ENCODE assay signal across 8 cellular contexts in the genomic region with DNA sequence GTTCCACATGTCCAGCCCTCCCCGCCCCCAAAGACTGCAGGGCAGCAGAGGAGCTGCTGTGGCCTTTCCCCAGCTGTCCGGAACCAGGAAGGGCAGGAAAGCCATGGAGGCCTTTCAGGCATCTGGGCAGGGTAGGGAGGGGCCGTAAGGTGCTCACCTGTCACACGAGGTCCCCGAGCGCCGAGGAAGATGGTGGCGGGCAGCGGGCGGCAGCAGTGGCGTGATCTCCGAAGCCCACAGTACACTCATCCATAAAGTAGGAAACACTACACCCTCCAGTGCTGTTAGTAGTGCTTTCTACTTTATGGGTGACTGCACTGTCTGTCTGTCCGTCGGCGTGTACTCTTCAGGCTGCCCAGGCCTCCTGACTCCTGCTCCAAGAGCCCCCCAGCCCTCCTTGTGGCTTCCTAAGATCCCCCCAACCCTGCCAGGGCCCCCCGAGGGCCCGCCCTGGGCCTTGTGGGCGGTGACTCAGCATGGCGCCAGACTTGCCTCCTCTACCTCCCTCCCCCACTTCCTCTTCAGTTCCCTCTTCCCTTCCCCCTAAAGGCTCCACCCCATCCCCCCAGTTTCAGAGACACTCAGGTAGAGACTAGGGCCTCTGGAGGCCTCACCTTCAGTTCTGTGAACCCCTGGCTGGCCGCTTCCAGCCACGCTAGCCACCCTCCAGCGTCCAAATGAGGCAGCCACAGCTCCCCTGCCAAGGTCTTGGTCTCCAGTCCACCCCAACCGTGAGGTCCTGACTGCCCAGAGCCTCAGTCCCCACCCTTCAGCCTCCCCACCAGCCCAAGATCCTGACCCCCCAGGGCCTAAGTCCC. TPM values are rescaled to one million over a fixed set of nuclear protein-coding genes. Genes with fewer than 3 reads are reported as not detected.
DNase-seq lines count a peak whose midpoint lies in the region; ATAC-seq and TF ChIP-seq lines count a peak whose summit lies in the region.

No MANE protein-coding gene starts in this region.

- H3K27ac Mint-ChIP-seq in activated CD4-positive, alpha-beta memory T cell treated with anti-CD3 and anti-CD28 coated beads for 36 hours, result peak overlapping the region; percentile 98

- H3K9ac ChIP-seq in IMR-90 (ENCODE audit: low read depth, low read length), result no peak overlapping the region

- POLR2A ChIA-PET in IMR-90 (lab: Charles Lee; ENCODE audit: unreplicated experiment), result no interaction called here
- POLR2A ChIA-PET in activated CD4-positive, alpha-beta memory T cell treated with anti-CD3 and anti-CD28 coated beads for 36 hours (lab: Charles Lee), result interaction anchor here (0.6 to 18.5 kb wide), 7 partner anchors 1 to 717 kb away, joined by 5 to 1114 read pairs (median 23); partner anchors contain the start of genes RNF43, SUPT4H1 and TSPOAP1

- peak overlapping the region; percentile 35; the same call in 1 of the 2 replicates for H3K4ac ChIP-seq in IMR-90 (ENCODE audit: low read depth, low read length)

- intact Hi-C loops in IMR-90 (cut with micrococcal nuclease), result no loop called here
- intact Hi-C loops in activated CD4-positive, alpha-beta memory T cell treated with anti-CD3 and anti-CD28 coated beads for 36 hours (cut with micrococcal nuclease), result loop anchor here (5.0 to 10.0 kb wide), 2 partner anchors 774 to 1496 kb away; partner anchors contain the start of gene TRIM37

- ATAC-seq in IMR-90 (ENCODE audit: low read depth) (no peak), gastroesophageal sphincter (no peak), GM21737 (IDR thresholded peaks at IDR 0.05; ENCODE audit: unreplicated experiment) (no peak), GM21619 (IDR thresholded peaks at IDR 0.05; ENCODE audit: unreplicated experiment) (no peak)

- no peak for TF ChIP-seq CTCF in IMR-90 (conservative IDR thresholded peaks at IDR 0.05; ENCODE audit: low read depth, low read length)
- TF ChIP-seq CTCF in gastroesophageal sphincter (IDR thresholded peaks at IDR 0.05), result no peak

- H2BK20ac ChIP-seq in IMR-90 (ENCODE audit: low read depth, low read length), result no peak overlapping the region

- H4K8ac ChIP-seq in IMR-90 (ENCODE audit: low read depth in 2 of 2, low read length in 2 of 2), result peak overlapping the region; percentile 57 to 64; a peak in 3 of 4 replicates

- no peaks in the 10 kb centered on the region for H4K20me1 ChIP-seq in IMR-90 (ENCODE audit: insufficient read depth, low read length)

- H3K79me1 ChIP-seq in IMR-90 (ENCODE audit: low read depth in 1 of 2, low read length in 2 of 2), result no peaks in the 10 kb centered on the region

- H3K9me3 Mint-ChIP-seq in activated CD4-positive, alpha-beta memory T cell treated with anti-CD3 and anti-CD28 coated beads for 36 hours, result peaks cover 6% of the 10 kb centered on the region

- no peaks in the 10 kb centered on the region for H3K27me3 ChIP-seq in IMR-90 (ENCODE audit: control insufficient read depth, insufficient read depth, low read length)
- H3K27me3 ChIP-seq in gastroesophageal sphincter, result peaks cover 20% of the 10 kb centered on the region

- H3K23ac ChIP-seq in IMR-90 (ENCODE audit: low read depth, low read length), result no peak overlapping the region

- H4K5ac ChIP-seq in IMR-90 (ENCODE audit: low read depth, low read length), result no peak overlapping the region; the same call in 1 of the 2 replicates

- H3K27ac ChIP-seq in IMR-90 (ENCODE audit: insufficient read depth, low read length) (no peak overlapping the region), gastroesophageal sphincter (peak overlapping the region in 3 of 4 donors; percentile 22 to 66 (median 26))

- H2AK5ac ChIP-seq in IMR-90 (ENCODE audit: low read depth, low read length), result peak overlapping the region; percentile 50

- H3K4me1 ChIP-seq in IMR-90 (ENCODE audit: control insufficient read depth, insufficient read depth, low read length) (peaks cover 8% of the 10 kb centered on the region; the same call in 1 of the 2 replicates), gastroesophageal sphincter (peaks cover 0 to 24% (median 0%) of the 10 kb centered on the region in 3 donors)

- H2BK120ac ChIP-seq in IMR-90 (ENCODE audit: low read depth, low read length), result peak overlapping the region; percentile 40; the same call in 1 of the 2 replicates

- H3K4me2 ChIP-seq in IMR-90 (ENCODE audit: low read depth, low read length), result no peak overlapping the region

- peaks cover 50% of the 10 kb centered on the region for H3K4me1 Mint-ChIP-seq in activated CD4-positive, alpha-beta memory T cell treated with anti-CD3 and anti-CD28 coated beads for 36 hours (ENCODE audit: low read depth)

- H2AFZ ChIP-seq in IMR-90 (replicated peaks; ENCODE audit: low read length, poor library complexity), result peak overlapping the region; percentile 41

- dilution Hi-C loops in IMR-90 (cut with HindIII; ENCODE audit: low sequenced_read_pairs, unreplicated experiment), result no loop called here

- no peaks in the 10 kb centered on the region for H3K9me3 ChIP-seq in IMR-90 (ENCODE audit: control insufficient read depth, insufficient read depth, low read length)
- no peaks in the 10 kb centered on the region for H3K9me3 ChIP-seq in gastroesophageal sphincter

- H3K27me3 Mint-ChIP-seq in activated CD4-positive, alpha-beta memory T cell treated with anti-CD3 and anti-CD28 coated beads for 36 hours, result peaks cover 25% of the 10 kb centered on the region

- H2AK9ac ChIP-seq in IMR-90 (replicated peaks; ENCODE audit: low read depth, low read length, poor library complexity), result no peak overlapping the region

- BruUV-seq in IMR-90 (replicated peaks; lab: Mats Ljungman, UMichigan), result no TSS peak

- no peak for TF ChIP-seq RAD21 in IMR-90 (IDR thresholded peaks at IDR 0.05; ENCODE audit: low read length)

- H4K91ac ChIP-seq in IMR-90 (ENCODE audit: insufficient read depth, low read depth, low read length), result no peak overlapping the region; the same call in 1 of the 2 replicates

- no peak overlapping the region for H2BK15ac ChIP-seq in IMR-90 (ENCODE audit: low read depth, low read length)

- in situ Hi-C loops in IMR-90 (cut with MboI; ENCODE audit: low sequenced_read_pairs), result loop anchor here (25.0 kb wide), 1 partner anchor 469 kb away; the partner anchor contains the start of gene MRPS23

- H3K36me3 Mint-ChIP-seq in activated CD4-positive, alpha-beta memory T cell treated with anti-CD3 and anti-CD28 coated beads for 36 hours, result peaks cover 73% of the 10 kb centered on the region

- TF ChIP-seq POLR2A in IMR-90 (IDR thresholded peaks at IDR 0.05; ENCODE audit: low read depth, low read length) (no peak), gastroesophageal sphincter (IDR thresholded peaks at IDR 0.05) (no peak)

- CTCF ChIA-PET in IMR-90 (lab: Yijun Ruan, JAX), result no interaction called here
- CTCF ChIA-PET in activated CD4-positive, alpha-beta memory T cell treated with anti-CD3 and anti-CD28 coated beads for 36 hours (lab: Charles Lee), result interaction anchor here (1.5 to 4.7 kb wide), 3 partner anchors 13 to 21 kb away, joined by 3 to 58 read pairs (median 17); partner anchors contain the start of gene SUPT4H1

- H3K36me3 ChIP-seq in IMR-90 (ENCODE audit: control insufficient read depth, insufficient read depth, low read length) (no peaks in the 10 kb centered on the region), gastroesophageal sphincter (no peaks in the 10 kb centered on the region)

- H3K56ac ChIP-seq in IMR-90 (ENCODE audit: extremely low read depth, insufficient read depth, low read length), result no peak overlapping the region

- TF ChIP-seq EP300 in gastroesophageal sphincter (IDR thresholded peaks at IDR 0.05), result no peak

- no peak overlapping the region; the same call in 1 of the 2 replicates for H3K14ac ChIP-seq in IMR-90 (replicated peaks; ENCODE audit: low read depth, low read length)

- H3K4me3 ChIP-seq in IMR-90 (ENCODE audit: insufficient read depth, low read depth, low read length) (no peak overlapping the region), gastroesophageal sphincter (peak overlapping the region; percentile 27 to 48)

- peaks cover 12% of the 10 kb centered on the region for H3K9me1 ChIP-seq in IMR-90 (ENCODE audit: insufficient read depth, low read length)

- 83% methylated on average over 1 of the region's 23 CpGs; no CpG with 5 or more reads in 1 of the 2 experiments for WGBS in IMR-90 (ENCODE audit: extremely low coverage in 2 of 2, insufficient read length in 1 of 2), 2 experiments
- 54 to 80% methylated on average over 2 to 9 of the region's 23 CpGs for WGBS in gastroesophageal sphincter (ENCODE audit: low coverage in 1 of 2), 2 donors

- peak overlapping the region; percentile 92 for H3K4me3 Mint-ChIP-seq in activated CD4-positive, alpha-beta memory T cell treated with anti-CD3 and anti-CD28 coated beads for 36 hours

- no peak overlapping the region for H3K18ac ChIP-seq in IMR-90 (ENCODE audit: low read depth, low read length)

- peak overlapping the region; percentile 26 for H2BK5ac ChIP-seq in IMR-90 (ENCODE audit: low read depth, low read length, poor library complexity, severe bottlenecking)

- DNase-seq in IMR-90 (no peak), NCI-H1105 treated with DMSO at 0.1 percent for 48 hours (lab: John Stamatoyannopoulos, UW) (no peak), amniotic stem cell (lab: John Stamatoyannopoulos, UW) (no peak)
- DNase-seq in activated CD4-positive, alpha-beta memory T cell treated with anti-CD3 and anti-CD28 coated beads for 36 hours, result peak; percentile 85
- peak; percentile 84 for DNase-seq in stimulated activated CD4-positive, alpha-beta T cell treated with anti-CD3 and anti-CD28 coated beads, Interleukin-15, amount 100 ng/mL, for 24 hours

TF ChIP-seq in IMR-90, 13 proteins besides CTCF, POLR2A, EP300 and RAD21 (continues in another document):
- no peak for TF ChIP-seq RCOR1 (IDR thresholded peaks at IDR 0.05; ENCODE audit: insufficient replicate concordance, low read length)

RNA-seq across cellular contexts. Expression of gene TSPOAP1, which starts 2.6 kb away (rescaled TPM):
- total RNA-seq in IMR-90 (2012; rRNA removed), result 0.56 and 0.90 TPM in 2 replicates
- 1.2 and 1.6 TPM in 2 replicates for polyA plus RNA-seq in IMR-90 (2012; rRNA removed)
- polyA plus RNA-seq in IMR-90 (2012; cell fraction: cytosol; rRNA removed), result 0.18 and 0.74 TPM in 2 replicates
- 9.6 and 10.6 TPM in 2 replicates for polyA plus RNA-seq in IMR-90 (2012; cell fraction: nucleus; rRNA removed; ENCODE audit: low replicate concordance)
- 10 to 100 TPM; 21.6 to 22.7 TPM for total RNA-seq in activated CD4-positive, alpha-beta memory T cell treated with anti-CD3 and anti-CD28 coated beads for 36 hours
- 10 to 100 TPM in 3 of 4 donors, 1 to 10 TPM in 1; 7.4 to 44.8 (median 23.0) TPM for total RNA-seq in gastroesophageal sphincter

RNA-seq across cellular contexts. Expression of gene SUPT4H1, which starts 20.8 kb away (rescaled TPM):
- total RNA-seq in IMR-90 (2012; rRNA removed) (51.6 and 83.6 TPM in 2 replicates), gastroesophageal sphincter (10 to 100 TPM; 40.1 to 55.4 (median 45.1) TPM)
- 97.3 and 129 TPM in 2 replicates for polyA plus RNA-seq in IMR-90 (2012; rRNA removed)
- 64.1 and 109 TPM in 2 replicates for polyA plus RNA-seq in IMR-90 (2012; cell fraction: cytosol; rRNA removed)
- 30.0 and 85.6 TPM in 2 replicates for polyA plus RNA-seq in IMR-90 (2012; cell fraction: nucleus; rRNA removed; ENCODE audit: low replicate concordance)
- 100 to 1,000 TPM; 113 to 114 TPM for total RNA-seq in activated CD4-positive, alpha-beta memory T cell treated with anti-CD3 and anti-CD28 coated beads for 36 hours

RNA-seq across cellular contexts. Expression of gene MPO, which starts 50.5 kb away (rescaled TPM):
- total RNA-seq in IMR-90 (2012; rRNA removed) (not detected in 2 replicates), gastroesophageal sphincter (1 to 10 TPM in 1 of 4 donors, not detected in 3; 1.6 TPM)
- polyA plus RNA-seq in IMR-90 (2012; rRNA removed), result not detected in 2 replicates
- 0.03 TPM in 1 of 2 replicates, not detected in the other for polyA plus RNA-seq in IMR-90 (2012; cell fraction: cytosol; rRNA removed)
- polyA plus RNA-seq in IMR-90 (2012; cell fraction: nucleus; rRNA removed; ENCODE audit: low replicate concordance), result 0.02 TPM in 1 of 2 replicates, not detected in the other
- total RNA-seq in activated CD4-positive, alpha-beta memory T cell treated with anti-CD3 and anti-CD28 coated beads for 36 hours, result under 1 TPM; 0.17 to 0.22 TPM

Comparison
In these comparisons a context has a peak if more than half of its experiments do, and no peak if none do; other contexts are left out.
1. DNase-seq: peak in activated CD4-positive, alpha-beta memory T cell treated with anti-CD3 and anti-CD28 coated beads for 36 hours (single experiment) and stimulated activated CD4-positive, alpha-beta T cell treated with anti-CD3 and anti-CD28 coated beads, Interleukin-15, amount 100 ng/mL, for 24 hours (single experiment); none in IMR-90 (single experiment), NCI-H1105 treated with DMSO at 0.1 percent for 48 hours (single experiment) and amniotic stem cell (single experiment).